ENCODE assay signal across 7 cellular contexts in the genomic region with DNA sequence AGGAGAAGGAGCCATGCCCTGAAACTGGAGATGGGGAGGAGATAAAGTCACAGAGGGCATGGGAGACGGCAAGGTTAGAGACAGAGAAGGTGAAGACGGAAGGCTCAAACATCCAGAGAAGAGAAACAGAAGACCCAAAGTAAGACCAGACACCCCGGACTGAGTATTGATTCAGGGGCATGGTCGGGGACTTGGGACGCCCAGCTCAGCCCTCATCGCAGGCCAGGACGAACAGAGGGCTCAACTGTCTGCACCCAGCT. TPM values are rescaled to one million over a fixed set of nuclear protein-coding genes. Genes with fewer than 3 reads are reported as not detected.
DNase-seq lines count a peak whose midpoint lies in the region; ATAC-seq and TF ChIP-seq lines count a peak whose summit lies in the region.

No MANE protein-coding gene starts in this region.

- TF ChIP-seq POLR2A in body of pancreas (IDR thresholded peaks at IDR 0.05), result no peak

- peak; percentile 2 for ATAC-seq in stimulated activated effector memory CD8-positive, alpha-beta T cell treated with anti-CD3 and anti-CD28 coated beads, Interleukin-12 subunit alpha, Interleukin-12 subunit beta, amount 100 ng/mL, for 72 hours
- no peak for ATAC-seq in body of pancreas

- H3K36me3 ChIP-seq in WERI-Rb-1 (no peaks in the 10 kb centered on the region), iPS-15b (ENCODE audit: control insufficient read depth, insufficient read depth, low read length) (no peaks in the 10 kb centered on the region), body of pancreas (replicated peaks in 1 of 2; ENCODE audit: insufficient read depth in 1 of 2, low read depth in 2 of 2) (no peaks in the 10 kb centered on the region)

- no peaks in the 10 kb centered on the region for H3K9me3 Mint-ChIP-seq in stimulated activated effector memory CD8-positive, alpha-beta T cell treated with anti-CD3 and anti-CD28 coated beads, Interleukin-12 subunit alpha, Interleukin-12 subunit beta, amount 100 ng/mL, for 72 hours

- no peak overlapping the region for H3K9ac ChIP-seq in iPS-15b (ENCODE audit: low read depth, low read length)

- no peak for DNase-seq in HFF-Myc (ENCODE audit: extremely low read depth, low read depth)
- no peak for DNase-seq in WERI-Rb-1
- DNase-seq in stimulated activated effector memory CD8-positive, alpha-beta T cell treated with anti-CD3 and anti-CD28 coated beads, Interleukin-12 subunit alpha, Interleukin-12 subunit beta, amount 100 ng/mL, for 72 hours (ENCODE audit: low spot score in 2 of 2), result peak in 1 of 2 donors; percentile 53
- DNase-seq in body of pancreas, result no peak
- DNase-seq in dedifferentiated amniotic fluid mesenchymal stem cell (ENCODE audit: extremely low spot score), result no peak
- DNase-seq in KG1 (lab: John Stamatoyannopoulos, UW), result no peak

- H3K9me3 ChIP-seq in WERI-Rb-1 (ENCODE audit: severe bottlenecking), result no peaks in the 10 kb centered on the region
- no peaks in the 10 kb centered on the region for H3K9me3 ChIP-seq in iPS-15b (ENCODE audit: control insufficient read depth, insufficient read depth, low read length)
- H3K9me3 ChIP-seq in body of pancreas, result no peaks in the 10 kb centered on the region

- 6 to 11% methylated on average over 7 of the region's 7 CpGs for WGBS in body of pancreas, 2 donors

- intact Hi-C loops in body of pancreas (cut with DNase I), result loop anchor here (5.0 to 10.0 kb wide), 3 partner anchors 55 to 272 kb away; no protein-coding TSS in a partner anchor

- peak overlapping the region; percentile 92 for H3K27ac Mint-ChIP-seq in stimulated activated effector memory CD8-positive, alpha-beta T cell treated with anti-CD3 and anti-CD28 coated beads, Interleukin-12 subunit alpha, Interleukin-12 subunit beta, amount 100 ng/mL, for 72 hours

- H3K4me3 Mint-ChIP-seq in stimulated activated effector memory CD8-positive, alpha-beta T cell treated with anti-CD3 and anti-CD28 coated beads, Interleukin-12 subunit alpha, Interleukin-12 subunit beta, amount 100 ng/mL, for 72 hours, result peak overlapping the region; percentile 85

- H3K27me3 ChIP-seq in WERI-Rb-1 (ENCODE audit: insufficient read depth, low read depth, severe bottlenecking), result peaks cover 17% of the 10 kb centered on the region
- H3K27me3 ChIP-seq in iPS-15b (ENCODE audit: control insufficient read depth, insufficient read depth, low read length), result peaks cover 27% of the 10 kb centered on the region
- H3K27me3 ChIP-seq in body of pancreas, result no peaks in the 10 kb centered on the region

- H3K4me3 ChIP-seq in HFF-Myc (replicated peaks; ENCODE audit: low read depth, low read length) (peak overlapping the region; percentile 60), WERI-Rb-1 (ENCODE audit: low read depth, low read length) (peak overlapping the region; percentile 63), iPS-15b (ENCODE audit: low read depth, low read length) (peak overlapping the region; percentile 64), body of pancreas (peak overlapping the region in 1 of 2 donors; percentile 57)

- peaks cover 60% of the 10 kb centered on the region for H3K4me1 Mint-ChIP-seq in stimulated activated effector memory CD8-positive, alpha-beta T cell treated with anti-CD3 and anti-CD28 coated beads, Interleukin-12 subunit alpha, Interleukin-12 subunit beta, amount 100 ng/mL, for 72 hours

- H3K4me1 ChIP-seq in iPS-15b (ENCODE audit: control insufficient read depth, insufficient read depth, low read length) (peaks cover 11% of the 10 kb centered on the region), body of pancreas (peaks cover 33% of the 10 kb centered on the region)

- H3K36me3 Mint-ChIP-seq in stimulated activated effector memory CD8-positive, alpha-beta T cell treated with anti-CD3 and anti-CD28 coated beads, Interleukin-12 subunit alpha, Interleukin-12 subunit beta, amount 100 ng/mL, for 72 hours, result peaks cover 31% of the 10 kb centered on the region

- TF ChIP-seq CTCF in HFF-Myc (IDR thresholded peaks at IDR 0.05; ENCODE audit: low read depth, low read length, missing control alignments), result no peak
- no peak for TF ChIP-seq CTCF in WERI-Rb-1 (IDR thresholded peaks at IDR 0.05; ENCODE audit: low read depth, low read length)
- no peak for TF ChIP-seq CTCF in body of pancreas (IDR thresholded peaks at IDR 0.05)

- H3K27ac ChIP-seq in WERI-Rb-1 (no peak overlapping the region), body of pancreas (no peak overlapping the region)

RNA-seq across cellular contexts. Expression of gene XYLT1, which starts 1.1 kb away (rescaled TPM):
- total RNA-seq in body of pancreas, result 10 to 100 TPM in 1 of 2 donors, 1 to 10 TPM in 1; 6.0 to 15.2 TPM
